In the genomic region with DNA sequence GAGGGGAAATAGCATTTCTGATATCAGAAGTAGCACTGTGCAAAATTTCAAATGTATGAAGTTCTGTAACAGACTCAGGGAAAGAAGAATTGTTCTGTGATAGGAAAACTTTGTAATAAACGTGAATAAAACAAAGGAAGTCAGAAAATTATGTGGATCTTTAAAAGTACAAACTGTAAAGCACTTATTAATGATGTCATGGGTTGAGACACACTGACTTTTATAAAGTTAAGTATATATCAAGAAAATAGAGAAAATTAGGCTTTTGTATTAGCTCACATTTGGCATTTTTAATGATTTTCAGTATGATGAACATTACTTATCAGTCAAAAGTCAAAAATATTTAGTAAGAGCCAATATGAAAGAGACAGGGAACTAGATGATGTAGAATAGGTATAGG, we compare ENCODE assay signal across 11 cellular contexts.
"Had no signal": no experiment of that assay in that cellular context is flagged by ENCODE, and none has a peak within 500 bp of the region (broad histone marks: within the 10 kb centered on the region; RNA-seq: fewer than 3 reads in every experiment).

No MANE protein-coding gene starts in this region.

- H3K36me3 ChIP-seq: HAP-1 had no signal

- H3K9me3 ChIP-seq: HAP-1 had no signal

- FAIRE-seq: H1, H54 had no signal

- H3K4me2 ChIP-seq: GM23338 had no signal

- H2AFZ ChIP-seq: GM23248, GM23338 had no signal

- H3K9ac ChIP-seq: GM23248 had no signal

- DNase-seq: GM23248, GOT3, H7, H9, HCEC 1CT, HFFc6 had no signal

- H3K4me3 ChIP-seq: GM23248, GM23338, HAP-1 had no signal

- ATAC-seq: GM23338, HCT116 had no signal

- H3K27ac ChIP-seq: GM23248 had no signal

- H3K4me1 ChIP-seq: HAP-1 had no signal
